8 cellular contexts compared by ENCODE assay signal in genomic region chr22:23178512-23179254, GRCh38. TPM values are rescaled to one million over a fixed set of nuclear protein-coding genes. Genes with fewer than 3 reads are reported as not detected.
A peak's percentile ranks its signal among the peaks of the same experiment; 100 is the strongest.
DNase-seq lines count a peak whose midpoint lies in the region; TF ChIP-seq lines count a peak whose summit lies in the region.

No MANE protein-coding gene starts in this region.

- peaks cover 2% of the 10 kb centered on the region for H3K27me3 Mint-ChIP-seq in activated CD4-positive, alpha-beta memory T cell treated with anti-CD3 and anti-CD28 coated beads, Interleukin-2, amount 10 ng/mL, durations not matched to agents 7 days and 5 days

- H3K27ac ChIP-seq in 22Rv1, result no peak overlapping the region

- DNase-seq in NCI-H446 treated with DMSO at 0.1 percent for 48 hours (lab: John Stamatoyannopoulos, UW) (peak; percentile 35), medulla oblongata (ENCODE audit: extremely low spot score) (peak; percentile 76), amniotic stem cell (lab: John Stamatoyannopoulos, UW) (no peak)
- DNase-seq in activated CD4-positive, alpha-beta memory T cell treated with anti-CD3 and anti-CD28 coated beads, Interleukin-2, amount 10 ng/mL, durations not matched to agents 7 days and 5 days, result peak; percentile 64
- DNase-seq in effector CD4-positive, alpha-beta T cell, result peak; percentile 61
- DNase-seq in stimulated activated CD8-positive, alpha-beta memory T cell treated with anti-CD3 and anti-CD28 coated beads, Interleukin-4, amount 100 ng/mL, for 4 hours (ENCODE audit: low read depth in 2 of 2, low spot score in 1 of 2), result peak; percentile 20 to 36

- peaks cover 63% of the 10 kb centered on the region for H3K4me1 Mint-ChIP-seq in activated CD4-positive, alpha-beta memory T cell treated with anti-CD3 and anti-CD28 coated beads, Interleukin-2, amount 10 ng/mL, durations not matched to agents 7 days and 5 days

- peaks cover 22% of the 10 kb centered on the region for H3K36me3 Mint-ChIP-seq in activated CD4-positive, alpha-beta memory T cell treated with anti-CD3 and anti-CD28 coated beads, Interleukin-2, amount 10 ng/mL, durations not matched to agents 7 days and 5 days (ENCODE audit: low read depth)

- H3K9me3 Mint-ChIP-seq in activated CD4-positive, alpha-beta memory T cell treated with anti-CD3 and anti-CD28 coated beads, Interleukin-2, amount 10 ng/mL, durations not matched to agents 7 days and 5 days, result peaks cover 3% of the 10 kb centered on the region

- peak overlapping the region; percentile 18 for H3K27ac Mint-ChIP-seq in activated CD4-positive, alpha-beta memory T cell treated with anti-CD3 and anti-CD28 coated beads, Interleukin-2, amount 10 ng/mL, durations not matched to agents 7 days and 5 days

- no peak overlapping the region for H3K4me3 Mint-ChIP-seq in activated CD4-positive, alpha-beta memory T cell treated with anti-CD3 and anti-CD28 coated beads, Interleukin-2, amount 10 ng/mL, durations not matched to agents 7 days and 5 days

- CTCF ChIA-PET in activated CD4-positive, alpha-beta memory T cell treated with anti-CD3 and anti-CD28 coated beads, Interleukin-2, amount 10 ng/mL, durations not matched to agents 7 days and 5 days (lab: Charles Lee), result interaction anchor here (0.7 to 14.0 kb wide), 9 partner anchors 50 to 286 kb away, joined by 3 to 272 read pairs (median 5); no protein-coding TSS in a partner anchor

- POLR2A ChIA-PET in activated CD4-positive, alpha-beta memory T cell treated with anti-CD3 and anti-CD28 coated beads, Interleukin-2, amount 10 ng/mL, durations not matched to agents 7 days and 5 days (lab: Charles Lee), result interaction anchor here (2.1 kb wide), 1 partner anchor 103 kb away, joined by 6 read pairs; no protein-coding TSS in a partner anchor

- TF ChIP-seq CTCF in 22Rv1 (IDR thresholded peaks at IDR 0.05), result peak; percentile 94
- TF ChIP-seq CTCF in GM12873 (IDR thresholded peaks at IDR 0.05; ENCODE audit: insufficient read depth, low read depth, low read length, missing control alignments), result peak; percentile 100

RNA-seq across cellular contexts. Expression of gene BCR, which starts 1.6 kb away (rescaled TPM):
- total RNA-seq in activated CD4-positive, alpha-beta memory T cell treated with anti-CD3 and anti-CD28 coated beads, Interleukin-2, amount 10 ng/mL, durations not matched to agents 7 days and 5 days, result 10 to 100 TPM; 60.7 to 63.2 TPM

RNA-seq across cellular contexts. Expression of gene RAB36, which starts 33.4 kb away (rescaled TPM):
- under 1 TPM in 1 of 2 experiments, not detected in 1; 0.33 TPM for total RNA-seq in activated CD4-positive, alpha-beta memory T cell treated with anti-CD3 and anti-CD28 coated beads, Interleukin-2, amount 10 ng/mL, durations not matched to agents 7 days and 5 days

RNA-seq across cellular contexts. Expression of gene RSPH14, which starts 36.9 kb away (rescaled TPM):
- not detected for total RNA-seq in activated CD4-positive, alpha-beta memory T cell treated with anti-CD3 and anti-CD28 coated beads, Interleukin-2, amount 10 ng/mL, durations not matched to agents 7 days and 5 days
